ENCODE assay signal across 27 cellular contexts in the genomic region with DNA sequence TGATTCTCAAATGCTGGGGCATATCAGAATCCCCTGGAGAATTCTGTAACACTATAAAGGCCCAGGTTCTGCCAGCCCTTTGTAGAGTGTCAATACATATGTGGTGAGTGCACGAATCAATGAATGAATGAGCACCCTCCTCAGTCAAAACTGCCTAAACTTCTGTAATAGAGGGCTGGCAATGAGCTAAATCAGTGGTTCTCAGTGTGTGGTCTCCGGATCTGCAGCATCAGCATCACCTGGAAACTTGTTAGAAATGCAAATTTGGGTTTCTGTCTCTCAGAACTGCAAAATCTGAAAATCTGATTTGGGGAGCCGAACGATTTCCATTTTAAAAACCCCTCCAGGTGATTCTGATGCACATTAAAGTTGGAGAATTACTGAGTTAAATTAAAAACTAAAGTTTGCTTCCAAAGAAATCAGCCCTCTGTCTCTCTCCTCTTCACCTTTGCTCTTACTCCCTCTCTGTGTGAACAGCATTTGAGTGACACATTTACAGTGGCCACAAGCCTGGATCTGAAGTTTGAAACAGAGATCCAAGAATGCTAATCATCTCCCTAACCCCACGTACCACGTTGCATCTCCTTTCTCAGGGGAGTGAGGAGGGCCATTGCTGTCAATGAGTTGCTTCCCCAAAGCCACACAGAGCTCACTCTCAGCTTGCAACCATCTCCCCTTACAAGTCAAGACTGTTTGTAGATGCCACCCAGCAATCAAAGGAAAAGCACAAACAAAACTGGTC.
"Had no signal": no experiment of that assay in that cellular context is flagged by ENCODE, and none has a peak within 500 bp of the region (broad histone marks: within the 10 kb centered on the region; RNA-seq: fewer than 3 reads in every experiment).

No MANE protein-coding gene starts in this region.

- H3K4me1 Mint-ChIP-seq: stimulated activated effector memory CD8-positive, alpha-beta T cell treated with anti-CD3 and anti-CD28 coated beads, Interleukin-12 subunit alpha, Interleukin-12 subunit beta, amount 100 ng/mL, for 72 hours had no signal

- H3K27me3 ChIP-seq: esophagus squamous epithelium, heart right ventricle, neutrophil, pancreas, right atrium auricular region, thyroid gland, vagina had no signal

- H3K36me3 ChIP-seq: esophagus squamous epithelium, heart right ventricle, neutrophil, pancreas, right atrium auricular region, stomach, thyroid gland, vagina had no signal

- H3K27ac ChIP-seq: coronary artery, esophagus squamous epithelium, heart right ventricle, neutrophil, pancreas, right atrium auricular region, stomach, thyroid gland, vagina had no signal

- ATAC-seq: effector memory CD8-positive, alpha-beta T cell; heart right ventricle; left lobe of liver; natural killer cell treated with Interleukin-12 subunit alpha and Interleukin-12 subunit beta and Interleukin-15 and Interleukin-18, amount 100 ng/mL, for 72 hours; pancreas; sciatic nerve; stimulated activated effector memory CD8-positive, alpha-beta T cell treated with anti-CD3 and anti-CD28 coated beads, Interleukin-12 subunit alpha, Interleukin-12 subunit beta, amount 100 ng/mL, for 72 hours had no signal

- H3K4me3 Mint-ChIP-seq: effector memory CD8-positive, alpha-beta T cell; memory B cell; natural killer cell treated with Interleukin-12 subunit alpha and Interleukin-12 subunit beta and Interleukin-15 and Interleukin-18, amount 100 ng/mL, for 72 hours; neural crest cell; stimulated activated effector memory CD8-positive, alpha-beta T cell treated with anti-CD3 and anti-CD28 coated beads, Interleukin-12 subunit alpha, Interleukin-12 subunit beta, amount 100 ng/mL, for 72 hours had no signal

- H3K4me1 ChIP-seq: pancreas, right atrium auricular region, thyroid gland had no signal

- H3K36me3 Mint-ChIP-seq: memory B cell; natural killer cell treated with Interleukin-12 subunit alpha and Interleukin-12 subunit beta and Interleukin-15 and Interleukin-18, amount 100 ng/mL, for 72 hours; stimulated activated effector memory CD8-positive, alpha-beta T cell treated with anti-CD3 and anti-CD28 coated beads, Interleukin-12 subunit alpha, Interleukin-12 subunit beta, amount 100 ng/mL, for 72 hours had no signal

- DNase-seq: effector memory CD8-positive, alpha-beta T cell; erythroblast; esophagus squamous epithelium; foreskin melanocyte; glutamatergic neuron; heart right ventricle; hippocampal formation; pancreas; stimulated activated CD4-positive, alpha-beta T cell treated with anti-CD3 and anti-CD28 coated beads, Interleukin-12 subunit alpha, Interleukin-12 subunit beta, amount 100 ng/mL, for 4 hours; stimulated activated CD4-positive, alpha-beta T cell treated with anti-CD3 and anti-CD28 coated beads, Interleukin-1b, Interleukin-23, amount 100 ng/mL, for 48 hours; stimulated activated CD4-positive, alpha-beta T cell treated with anti-CD3 and anti-CD28 coated beads, Interleukin-4, amount 100 ng/mL, for 24 hours; stimulated activated naive CD4-positive, alpha-beta T cell treated with Interleukin-2 at 50 U/mL for 16 hours; stomach; thyroid gland; trophoblast cell had no signal

- H3K9me3 Mint-ChIP-seq: memory B cell; natural killer cell treated with Interleukin-12 subunit alpha and Interleukin-12 subunit beta and Interleukin-15 and Interleukin-18, amount 100 ng/mL, for 72 hours; neural crest cell had no signal

- H3K4me2 ChIP-seq: smooth muscle cell had no signal

- H3K4me3 ChIP-seq: coronary artery, esophagus squamous epithelium, heart right ventricle, lung, pancreas, right atrium auricular region, smooth muscle cell, stomach, thyroid gland, vagina had no signal

- H3K9me3 ChIP-seq: esophagus squamous epithelium, heart right ventricle, neutrophil, pancreas, right atrium auricular region, stomach, thyroid gland, vagina had no signal

- H3K27ac Mint-ChIP-seq: effector memory CD8-positive, alpha-beta T cell; memory B cell; natural killer cell treated with Interleukin-12 subunit alpha and Interleukin-12 subunit beta and Interleukin-15 and Interleukin-18, amount 100 ng/mL, for 72 hours; stimulated activated effector memory CD8-positive, alpha-beta T cell treated with anti-CD3 and anti-CD28 coated beads, Interleukin-12 subunit alpha, Interleukin-12 subunit beta, amount 100 ng/mL, for 72 hours had no signal

- H3K27me3 Mint-ChIP-seq: natural killer cell treated with Interleukin-12 subunit alpha and Interleukin-12 subunit beta and Interleukin-15 and Interleukin-18, amount 100 ng/mL, for 72 hours had no signal
